3 cellular contexts compared by ENCODE assay signal in the genomic region with DNA sequence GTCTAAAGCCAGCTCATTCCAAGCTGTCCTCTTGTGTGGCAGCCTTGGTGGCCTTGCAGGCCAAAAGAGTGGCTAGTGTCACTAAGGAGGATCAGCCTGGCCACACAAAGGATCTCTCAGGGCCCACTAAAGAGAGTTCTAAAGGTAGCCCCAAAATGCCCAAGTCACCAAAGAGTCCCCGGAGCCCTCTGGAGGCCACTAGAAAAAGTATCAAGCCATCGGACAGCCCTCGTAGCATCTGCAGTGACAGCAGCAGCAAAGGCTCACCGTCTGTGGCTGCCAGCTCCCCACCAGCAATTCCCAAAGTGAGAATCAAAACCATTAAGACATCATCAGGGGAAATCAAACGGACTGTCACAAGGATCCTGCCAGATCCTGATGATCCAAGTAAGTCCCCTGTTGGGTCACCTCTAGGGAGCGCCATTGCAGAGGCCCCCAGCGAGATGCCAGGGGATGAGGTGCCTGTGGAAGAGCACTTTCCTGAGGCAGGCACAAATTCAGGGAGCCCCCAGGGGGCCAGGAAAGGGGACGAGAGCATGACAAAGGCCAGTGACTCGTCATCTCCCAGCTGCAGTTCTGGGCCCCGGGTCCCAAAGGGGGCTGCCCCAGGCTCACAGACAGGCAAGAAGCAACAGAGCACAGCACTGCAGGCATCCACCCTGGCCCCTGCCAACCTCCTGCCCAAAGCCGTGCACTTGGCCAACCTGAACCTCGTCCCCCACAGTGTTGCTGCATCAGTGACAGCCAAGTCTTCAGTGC.
TF ChIP-seq lines count a peak whose summit lies in the region.

No MANE protein-coding gene starts in this region.

TF ChIP-seq in GM23338, 12 proteins besides CTCF, POLR2A, EP300 and RAD21 (continues in another document):
- no peak for TF ChIP-seq POLR2AphosphoS5 (IDR thresholded peaks at IDR 0.05; ENCODE audit: low read depth)
- TF ChIP-seq, protein P1, sequence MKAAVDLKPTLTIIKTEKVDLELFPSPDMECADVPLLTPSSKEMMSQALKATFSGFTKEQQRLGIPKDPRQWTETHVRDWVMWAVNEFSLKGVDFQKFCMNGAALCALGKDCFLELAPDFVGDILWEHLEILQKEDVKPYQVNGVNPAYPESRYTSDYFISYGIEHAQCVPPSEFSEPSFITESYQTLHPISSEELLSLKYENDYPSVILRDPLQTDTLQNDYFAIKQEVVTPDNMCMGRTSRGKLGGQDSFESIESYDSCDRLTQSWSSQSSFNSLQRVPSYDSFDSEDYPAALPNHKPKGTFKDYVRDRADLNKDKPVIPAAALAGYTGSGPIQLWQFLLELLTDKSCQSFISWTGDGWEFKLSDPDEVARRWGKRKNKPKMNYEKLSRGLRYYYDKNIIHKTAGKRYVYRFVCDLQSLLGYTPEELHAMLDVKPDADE (IDR thresholded peaks at IDR 0.05): no peak
- TF ChIP-seq ZNF331 (CRISPR knock-in tag; IDR thresholded peaks at IDR 0.05; ENCODE audit: low read depth): no peak
- TF ChIP-seq EZH2 (IDR thresholded peaks at IDR 0.05; ENCODE audit: low read depth, unreplicated experiment): no peak

TF ChIP-seq in K562, 482 proteins besides CTCF, POLR2A, EP300 and RAD21:
- TF ChIP-seq ZBTB17 (CRISPR knock-in tag; IDR thresholded peaks at IDR 0.05) (no peak), RBM22 (IDR thresholded peaks at IDR 0.05; ENCODE audit: low read depth, low read length, poor library complexity, severe bottlenecking) (peak; percentile 35)

TF ChIP-seq in HepG2, 621 proteins besides CTCF, POLR2A, EP300 and RAD21:
- TF ChIP-seq, protein P2, sequence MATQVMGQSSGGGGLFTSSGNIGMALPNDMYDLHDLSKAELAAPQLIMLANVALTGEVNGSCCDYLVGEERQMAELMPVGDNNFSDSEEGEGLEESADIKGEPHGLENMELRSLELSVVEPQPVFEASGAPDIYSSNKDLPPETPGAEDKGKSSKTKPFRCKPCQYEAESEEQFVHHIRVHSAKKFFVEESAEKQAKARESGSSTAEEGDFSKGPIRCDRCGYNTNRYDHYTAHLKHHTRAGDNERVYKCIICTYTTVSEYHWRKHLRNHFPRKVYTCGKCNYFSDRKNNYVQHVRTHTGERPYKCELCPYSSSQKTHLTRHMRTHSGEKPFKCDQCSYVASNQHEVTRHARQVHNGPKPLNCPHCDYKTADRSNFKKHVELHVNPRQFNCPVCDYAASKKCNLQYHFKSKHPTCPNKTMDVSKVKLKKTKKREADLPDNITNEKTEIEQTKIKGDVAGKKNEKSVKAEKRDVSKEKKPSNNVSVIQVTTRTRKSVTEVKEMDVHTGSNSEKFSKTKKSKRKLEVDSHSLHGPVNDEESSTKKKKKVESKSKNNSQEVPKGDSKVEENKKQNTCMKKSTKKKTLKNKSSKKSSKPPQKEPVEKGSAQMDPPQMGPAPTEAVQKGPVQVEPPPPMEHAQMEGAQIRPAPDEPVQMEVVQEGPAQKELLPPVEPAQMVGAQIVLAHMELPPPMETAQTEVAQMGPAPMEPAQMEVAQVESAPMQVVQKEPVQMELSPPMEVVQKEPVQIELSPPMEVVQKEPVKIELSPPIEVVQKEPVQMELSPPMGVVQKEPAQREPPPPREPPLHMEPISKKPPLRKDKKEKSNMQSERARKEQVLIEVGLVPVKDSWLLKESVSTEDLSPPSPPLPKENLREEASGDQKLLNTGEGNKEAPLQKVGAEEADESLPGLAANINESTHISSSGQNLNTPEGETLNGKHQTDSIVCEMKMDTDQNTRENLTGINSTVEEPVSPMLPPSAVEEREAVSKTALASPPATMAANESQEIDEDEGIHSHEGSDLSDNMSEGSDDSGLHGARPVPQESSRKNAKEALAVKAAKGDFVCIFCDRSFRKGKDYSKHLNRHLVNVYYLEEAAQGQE (IDR thresholded peaks at IDR 0.05; ENCODE audit: borderline replicate concordance in 1 of 2, low read depth in 1 of 2, low read length in 2 of 2): no peak
- no peak for TF ChIP-seq POLR2AphosphoS2 (IDR thresholded peaks at IDR 0.05; ENCODE audit: low read depth, low read length)
- TF ChIP-seq, protein P3, sequence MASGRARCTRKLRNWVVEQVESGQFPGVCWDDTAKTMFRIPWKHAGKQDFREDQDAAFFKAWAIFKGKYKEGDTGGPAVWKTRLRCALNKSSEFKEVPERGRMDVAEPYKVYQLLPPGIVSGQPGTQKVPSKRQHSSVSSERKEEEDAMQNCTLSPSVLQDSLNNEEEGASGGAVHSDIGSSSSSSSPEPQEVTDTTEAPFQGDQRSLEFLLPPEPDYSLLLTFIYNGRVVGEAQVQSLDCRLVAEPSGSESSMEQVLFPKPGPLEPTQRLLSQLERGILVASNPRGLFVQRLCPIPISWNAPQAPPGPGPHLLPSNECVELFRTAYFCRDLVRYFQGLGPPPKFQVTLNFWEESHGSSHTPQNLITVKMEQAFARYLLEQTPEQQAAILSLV (CRISPR knock-in tag; IDR thresholded peaks at IDR 0.05; ENCODE audit: borderline replicate concordance): no peak
- no peak for TF ChIP-seq ZFP36L1 (CRISPR knock-in tag; IDR thresholded peaks at IDR 0.05)
- no peak for TF ChIP-seq GATAD1 (CRISPR knock-in tag; IDR thresholded peaks at IDR 0.05)
- TF ChIP-seq PAWR (CRISPR knock-in tag; IDR thresholded peaks at IDR 0.05; ENCODE audit: borderline replicate concordance): no peak
- TF ChIP-seq, protein P4, sequence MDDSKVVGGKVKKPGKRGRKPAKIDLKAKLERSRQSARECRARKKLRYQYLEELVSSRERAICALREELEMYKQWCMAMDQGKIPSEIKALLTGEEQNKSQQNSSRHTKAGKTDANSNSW (CRISPR knock-in tag; IDR thresholded peaks at IDR 0.05; ENCODE audit: borderline replicate concordance): no peak
- no peak for TF ChIP-seq MEF2D (CRISPR knock-in tag; IDR thresholded peaks at IDR 0.05)
- TF ChIP-seq ZNF24 (IDR thresholded peaks at IDR 0.05): no peak
- no peak for TF ChIP-seq TEAD2 (CRISPR knock-in tag; IDR thresholded peaks at IDR 0.05)
- no peak for TF ChIP-seq IKZF4 (CRISPR knock-in tag; IDR thresholded peaks at IDR 0.05; ENCODE audit: borderline replicate concordance, low read depth, not compliant biosample characterization)
- TF ChIP-seq ZNF841 (CRISPR knock-in tag; IDR thresholded peaks at IDR 0.05; ENCODE audit: borderline replicate concordance): no peak
- no peak for TF ChIP-seq ZEB1 (IDR thresholded peaks at IDR 0.05; ENCODE audit: insufficient replicate concordance, low read depth)
- no peak for TF ChIP-seq ZNF101 (CRISPR knock-in tag; IDR thresholded peaks at IDR 0.05; ENCODE audit: borderline replicate concordance, low read depth)
- no peak for TF ChIP-seq ZNF256 (CRISPR knock-in tag; conservative IDR thresholded peaks at IDR 0.05)
- TF ChIP-seq MTA1 (CRISPR knock-in tag; IDR thresholded peaks at IDR 0.05; ENCODE audit: borderline replicate concordance): no peak
TF ChIP-seq in HepG2: peak in this region for 0.
